Comparison of ENCODE assay signal across 8 cellular contexts in the genomic region with DNA sequence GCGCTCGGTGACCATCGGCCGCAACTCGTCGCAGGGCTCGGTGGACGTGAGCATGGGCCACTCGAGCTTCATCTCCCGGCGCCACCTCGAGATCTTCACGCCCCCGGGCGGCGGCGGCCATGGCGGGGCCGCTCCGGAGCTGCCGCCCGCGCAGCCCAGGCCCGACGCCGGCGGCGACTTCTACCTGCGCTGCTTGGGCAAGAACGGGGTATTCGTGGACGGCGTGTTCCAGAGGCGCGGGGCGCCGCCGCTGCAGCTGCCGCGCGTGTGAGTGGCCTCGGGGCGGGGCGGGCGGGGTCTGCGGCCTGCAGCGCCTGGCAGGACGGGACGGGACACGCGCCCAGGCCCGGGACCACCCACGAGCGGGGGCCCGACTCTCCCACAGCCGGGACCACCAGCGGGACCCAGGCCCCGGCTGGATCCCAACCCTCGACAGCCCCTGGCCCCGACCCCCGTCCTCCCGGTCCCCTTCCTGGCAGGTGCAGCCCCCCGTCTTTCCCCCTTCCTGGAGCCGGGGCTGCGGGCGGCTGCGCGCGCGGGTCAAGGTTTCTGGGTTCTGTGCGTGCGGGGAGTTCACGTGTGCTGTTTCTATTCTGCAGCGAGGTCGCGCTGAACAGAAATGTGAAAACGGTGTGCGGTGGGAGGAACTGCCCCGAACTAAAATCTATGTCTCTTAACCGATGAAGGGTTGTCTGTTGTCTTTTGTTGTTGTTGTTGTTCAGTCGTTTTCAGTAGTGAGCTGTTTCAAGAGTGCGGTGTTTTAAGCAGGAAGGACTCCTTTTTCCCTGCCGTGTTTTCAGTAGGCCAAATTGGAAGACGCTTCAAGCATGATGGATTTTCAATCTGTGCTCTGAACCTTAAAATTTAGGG. TPM values are rescaled to one million over a fixed set of nuclear protein-coding genes. Genes with fewer than 3 reads are reported as not detected.
DNase-seq lines count a peak whose midpoint lies in the region; ATAC-seq and TF ChIP-seq lines count a peak whose summit lies in the region.

No MANE protein-coding gene starts in this region.

- H3K27ac ChIP-seq in mucosa of rectum (ENCODE audit: low read depth in 2 of 2, low read length in 2 of 2) (peak overlapping the region; percentile 42 to 63), thoracic aorta (peak overlapping the region; percentile 18 to 58)

- H3K27me3 ChIP-seq in mucosa of rectum (ENCODE audit: control insufficient read depth in 2 of 2, insufficient read depth in 2 of 2, low read length in 2 of 2) (no peaks in the 10 kb centered on the region), thoracic aorta (replicated peaks; ENCODE audit: insufficient read depth) (no peaks in the 10 kb centered on the region)

- POLR2A ChIA-PET in activated CD4-positive, alpha-beta T cell treated with anti-CD3 and anti-CD28 coated beads, Interleukin-2, amount 10 ng/mL, durations not matched to agents 7 days and 5 days (lab: Charles Lee): interaction anchor here (0.6 to 1.1 kb wide), 4 partner anchors 69 to 415 kb away, joined by 3 to 5 read pairs (median 3); a partner anchor contains a TSS

- peaks cover 7 to 27% (median 21%) of the 10 kb centered on the region in 3 donors for H3K4me1 Mint-ChIP-seq in IgD-negative memory B cell
- peaks cover 27% of the 10 kb centered on the region for H3K4me1 Mint-ChIP-seq in activated CD4-positive, alpha-beta T cell treated with anti-CD3 and anti-CD28 coated beads, Interleukin-2, amount 10 ng/mL, durations not matched to agents 7 days and 5 days
- peaks cover 22 to 32% of the 10 kb centered on the region in 2 donors for H3K4me1 Mint-ChIP-seq in effector memory CD8-positive, alpha-beta T cell (ENCODE audit: low read depth in 2 of 2)

- no peak for TF ChIP-seq CTCF in thoracic aorta (IDR thresholded peaks at IDR 0.05)

- no peaks in the 10 kb centered on the region for H3K9me3 Mint-ChIP-seq in IgD-negative memory B cell
- no peaks in the 10 kb centered on the region for H3K9me3 Mint-ChIP-seq in activated CD4-positive, alpha-beta T cell treated with anti-CD3 and anti-CD28 coated beads, Interleukin-2, amount 10 ng/mL, durations not matched to agents 7 days and 5 days
- H3K9me3 Mint-ChIP-seq in effector memory CD8-positive, alpha-beta T cell: no peaks in the 10 kb centered on the region

- peak; percentile 35 for ATAC-seq in effector memory CD8-positive, alpha-beta T cell (replicated peaks)
- ATAC-seq in thoracic aorta (ENCODE audit: insufficient number of reproducible peaks, low FRiP score, low read depth) (no peak), GM21447 (IDR thresholded peaks at IDR 0.05; ENCODE audit: unreplicated experiment) (no peak)

- DNase-seq in NCI-H1417 (lab: John Stamatoyannopoulos, UW) (peak in 2 of 3 experiments; percentile 61 to 73), NCI-H1417 treated with DMSO at 0.1 percent for 48 hours (lab: John Stamatoyannopoulos, UW) (no peak), thoracic aorta (ENCODE audit: low spot score) (no peak)
- DNase-seq in activated CD4-positive, alpha-beta T cell treated with anti-CD3 and anti-CD28 coated beads, Interleukin-2, amount 10 ng/mL, durations not matched to agents 7 days and 5 days: peak; percentile 33
- DNase-seq in effector memory CD8-positive, alpha-beta T cell: peak; percentile 35 to 48 (median 36)

- H3K4me3 ChIP-seq in mucosa of rectum (ENCODE audit: low read length in 2 of 2) (peak overlapping the region; percentile 69 to 74), thoracic aorta (peak overlapping the region; percentile 77)

- CTCF ChIA-PET in activated CD4-positive, alpha-beta T cell treated with anti-CD3 and anti-CD28 coated beads, Interleukin-2, amount 10 ng/mL, durations not matched to agents 7 days and 5 days (lab: Charles Lee): interaction anchor here (1.6 to 3.3 kb wide), 2 partner anchors 13 to 16 kb away, joined by 7 to 12 read pairs; no protein-coding TSS in a partner anchor

- H3K4me1 ChIP-seq in mucosa of rectum (ENCODE audit: control insufficient read depth in 2 of 2, insufficient read depth in 2 of 2, low read length in 2 of 2): peaks cover 2 to 6% of the 10 kb centered on the region in 2 donors
- peaks cover 14 to 28% of the 10 kb centered on the region in 2 donors for H3K4me1 ChIP-seq in thoracic aorta (ENCODE audit: control insufficient read depth in 1 of 2, low read depth in 2 of 2)

- no peaks in the 10 kb centered on the region for H3K9me3 ChIP-seq in mucosa of rectum (ENCODE audit: control insufficient read depth in 2 of 2, low read length in 2 of 2)
- H3K9me3 ChIP-seq in thoracic aorta: no peaks in the 10 kb centered on the region

- H3K27ac Mint-ChIP-seq in IgD-negative memory B cell: peak overlapping the region; percentile 63 to 91 (median 70)
- H3K27ac Mint-ChIP-seq in activated CD4-positive, alpha-beta T cell treated with anti-CD3 and anti-CD28 coated beads, Interleukin-2, amount 10 ng/mL, durations not matched to agents 7 days and 5 days: peak overlapping the region; percentile 89
- peak overlapping the region; percentile 87 to 94 for H3K27ac Mint-ChIP-seq in effector memory CD8-positive, alpha-beta T cell

- peak overlapping the region; percentile 81 to 96 (median 94) for H3K4me3 Mint-ChIP-seq in IgD-negative memory B cell
- H3K4me3 Mint-ChIP-seq in activated CD4-positive, alpha-beta T cell treated with anti-CD3 and anti-CD28 coated beads, Interleukin-2, amount 10 ng/mL, durations not matched to agents 7 days and 5 days: peak overlapping the region; percentile 79
- H3K4me3 Mint-ChIP-seq in effector memory CD8-positive, alpha-beta T cell: peak overlapping the region; percentile 93

- H3K36me3 ChIP-seq in mucosa of rectum (ENCODE audit: control insufficient read depth in 2 of 2, insufficient read depth in 2 of 2, low read length in 2 of 2): no peaks in the 10 kb centered on the region
- H3K36me3 ChIP-seq in thoracic aorta: no peaks in the 10 kb centered on the region

- H3K27me3 Mint-ChIP-seq in IgD-negative memory B cell: no peaks in the 10 kb centered on the region
- H3K27me3 Mint-ChIP-seq in activated CD4-positive, alpha-beta T cell treated with anti-CD3 and anti-CD28 coated beads, Interleukin-2, amount 10 ng/mL, durations not matched to agents 7 days and 5 days: no peaks in the 10 kb centered on the region
- no peaks in the 10 kb centered on the region for H3K27me3 Mint-ChIP-seq in effector memory CD8-positive, alpha-beta T cell

- H3K36me3 Mint-ChIP-seq in IgD-negative memory B cell: no peaks in the 10 kb centered on the region
- H3K36me3 Mint-ChIP-seq in activated CD4-positive, alpha-beta T cell treated with anti-CD3 and anti-CD28 coated beads, Interleukin-2, amount 10 ng/mL, durations not matched to agents 7 days and 5 days (ENCODE audit: low read depth): peaks cover 5% of the 10 kb centered on the region
- H3K36me3 Mint-ChIP-seq in effector memory CD8-positive, alpha-beta T cell (ENCODE audit: insufficient read depth): peaks cover 14% of the 10 kb centered on the region

- H3K9ac ChIP-seq in mucosa of rectum (ENCODE audit: low read depth in 1 of 2, low read length in 2 of 2): peak overlapping the region; percentile 48 to 69

RNA-seq across cellular contexts. Expression of a gene that starts 0.7 kb away (rescaled TPM):
- polyA plus RNA-seq in IgD-negative memory B cell: 5.8 TPM
- total RNA-seq in activated CD4-positive, alpha-beta T cell treated with anti-CD3 and anti-CD28 coated beads, Interleukin-2, amount 10 ng/mL, durations not matched to agents 7 days and 5 days: 10 to 100 TPM; 59.6 to 63.2 TPM
- total RNA-seq in thoracic aorta: 10 to 100 TPM; 34.8 to 85.1 TPM

Comparison
In these comparisons a context has a peak if more than half of its experiments do, and no peak if none do; other contexts are left out.
1. DNase-seq: peak in NCI-H1417 (2 of 3), activated CD4-positive, alpha-beta T cell treated with anti-CD3 and anti-CD28 coated beads, Interleukin-2, amount 10 ng/mL, durations not matched to agents 7 days and 5 days (single experiment) and effector memory CD8-positive, alpha-beta T cell (3 of 3); none in NCI-H1417 treated with DMSO at 0.1 percent for 48 hours (single experiment) and thoracic aorta (single experiment).
2. Peak in every context shown above with its lines, with median percentiles within 50 percentile points of each other: H3K27ac Mint-ChIP-seq and H3K4me3 Mint-ChIP-seq.